Comparison of ENCODE assay signal across 30 cellular contexts in genomic region chr2:66095820-66096219, GRCh38.
A peak's percentile ranks its signal among the peaks of the same experiment; 100 is the strongest.
DNase-seq lines count a peak whose midpoint lies in the region; ATAC-seq, FAIRE-seq and TF ChIP-seq lines count a peak whose summit lies in the region.
"Had no signal": no experiment of that assay in that cellular context is flagged by ENCODE, and none has a peak within 500 bp of the region (broad histone marks: within the 10 kb centered on the region; RNA-seq: fewer than 3 reads in every experiment).

No MANE protein-coding gene starts in this region.

- ATAC-seq in HepG2 (peak; percentile 61; the same call in 2 of the 3 replicates), right lobe of liver (no peak), GM21367 (IDR thresholded peaks at IDR 0.05; ENCODE audit: unreplicated experiment) (no peak)
- ATAC-seq: CD8-positive, alpha-beta T cell; left colon; stimulated activated naive CD8-positive, alpha-beta T cell treated with anti-CD3 and anti-CD28 coated beads, Interleukin-15, amount 100 ng/mL, for 72 hours; T-cell had no signal

- H3K36me3 Mint-ChIP-seq in endothelial cell (ENCODE audit: low read depth, unreplicated experiment), result no peaks in the 10 kb centered on the region
- H3K36me3 Mint-ChIP-seq: activated naive CD8-positive, alpha-beta T cell; CD8-positive, alpha-beta T cell; immature natural killer cell; T-cell had no signal

- H3K4me3 Mint-ChIP-seq in endothelial cell (ENCODE audit: unreplicated experiment), result no peak overlapping the region
- H3K4me3 Mint-ChIP-seq: activated B cell treated with CpG ODN at 0.5 μM for 24 hours; activated naive CD8-positive, alpha-beta T cell; activated T-cell treated with anti-CD3 and anti-CD28 coated beads, Interleukin-2, amount 50 U/mL, for 24 hours; CD8-positive, alpha-beta T cell; immature natural killer cell; stimulated activated naive CD8-positive, alpha-beta T cell treated with anti-CD3 and anti-CD28 coated beads, Interleukin-15, amount 100 ng/mL, for 72 hours; T-cell had no signal

- no peak for TF ChIP-seq RAD21 in HepG2 (CRISPR knock-in tag; IDR thresholded peaks at IDR 0.05)

- no peaks in the 10 kb centered on the region for H3K9me2 ChIP-seq in GM23248 (ENCODE audit: insufficient read depth)

- peaks cover 2% of the 10 kb centered on the region for H3K27me3 Mint-ChIP-seq in endothelial cell (ENCODE audit: unreplicated experiment)
- H3K27me3 Mint-ChIP-seq: activated B cell treated with CpG ODN at 0.5 μM for 24 hours; activated naive CD8-positive, alpha-beta T cell; activated T-cell treated with anti-CD3 and anti-CD28 coated beads, Interleukin-2, amount 50 U/mL, for 24 hours; stimulated activated naive CD8-positive, alpha-beta T cell treated with anti-CD3 and anti-CD28 coated beads, Interleukin-15, amount 100 ng/mL, for 72 hours; T-cell had no signal

- CTCF ChIA-PET in HepG2 (lab: Yijun Ruan, JAX; ENCODE audit: low intra/inter-chr PET ratio, low total read pairs), result no interaction called here

- intact Hi-C loops in HepG2 (cut with micrococcal nuclease; ENCODE audit: unreplicated experiment), result no loop called here
- intact Hi-C loops in right lobe of liver (cut with DNase I), result no loop called here

- no peaks in the 10 kb centered on the region for H3K79me2 ChIP-seq in HepG2 (ENCODE audit: insufficient read depth, low read length)
- no peaks in the 10 kb centered on the region for H3K79me2 ChIP-seq in GM23248 (ENCODE audit: insufficient read depth)

- H3K27ac Mint-ChIP-seq in endothelial cell (ENCODE audit: unreplicated experiment), result no peak overlapping the region
- H3K27ac Mint-ChIP-seq: activated B cell treated with CpG ODN at 0.5 μM for 24 hours; activated naive CD8-positive, alpha-beta T cell; activated T-cell treated with anti-CD3 and anti-CD28 coated beads, Interleukin-2, amount 50 U/mL, for 24 hours; CD8-positive, alpha-beta T cell; immature natural killer cell; T-cell had no signal

- POLR2A ChIA-PET in HepG2 (lab: Yijun Ruan, JAX), result no interaction called here

- H4K20me1 ChIP-seq in HepG2 (ENCODE audit: insufficient read depth, low read length) (no peaks in the 10 kb centered on the region), GM23248 (ENCODE audit: insufficient read depth) (no peaks in the 10 kb centered on the region)

- no peaks in the 10 kb centered on the region for H3K4me1 ChIP-seq in HepG2 (ENCODE audit: insufficient read depth, low read length)
- H3K4me1 ChIP-seq in right lobe of liver, result no peaks in the 10 kb centered on the region
- no peaks in the 10 kb centered on the region for H3K4me1 ChIP-seq in GM23248 (ENCODE audit: insufficient read depth)
- H3K4me1 ChIP-seq: BE2C, heart right ventricle, sigmoid colon, SJSA1, uterus had no signal

- H3K4me3 ChIP-seq in HepG2 (replicated peaks in 1 of 3; ENCODE audit: insufficient read depth in 1 of 3, low read depth in 2 of 3, low read length in 3 of 3) (no peak overlapping the region), right lobe of liver (no peak overlapping the region), GM23248 (no peak overlapping the region)
- H3K4me3 ChIP-seq: heart right ventricle, sigmoid colon, SJSA1, uterus had no signal

- H3K4me2 ChIP-seq in HepG2 (ENCODE audit: low read depth, low read length) (no peak overlapping the region), GM23248 (ENCODE audit: unreplicated experiment) (no peak overlapping the region)

- H3K9me3 ChIP-seq in HepG2 (ENCODE audit: low read length) (no peaks in the 10 kb centered on the region), right lobe of liver (no peaks in the 10 kb centered on the region), GM23248 (ENCODE audit: low read depth) (no peaks in the 10 kb centered on the region)
- H3K9me3 ChIP-seq: BE2C, heart right ventricle, sigmoid colon, SJSA1, uterus had no signal

- no peak overlapping the region for H3K9ac ChIP-seq in HepG2 (ENCODE audit: insufficient read depth, low read depth, low read length)
- no peak overlapping the region for H3K9ac ChIP-seq in GM23248

- no peak for TF ChIP-seq EP300 in HepG2 (IDR thresholded peaks at IDR 0.05; ENCODE audit: low read depth in 2 of 2, low read length in 2 of 2)
- TF ChIP-seq EP300 in HepG2 (CRISPR knock-in tag; IDR thresholded peaks at IDR 0.05; ENCODE audit: borderline replicate concordance), result no peak

- H3K36me3 ChIP-seq in HepG2 (replicated peaks in 1 of 2; ENCODE audit: control insufficient read depth in 1 of 2, insufficient read depth in 2 of 2, low read length in 2 of 2) (no peaks in the 10 kb centered on the region), right lobe of liver (no peaks in the 10 kb centered on the region), GM23248 (ENCODE audit: low read depth) (no peaks in the 10 kb centered on the region)
- H3K36me3 ChIP-seq: BE2C, heart right ventricle, sigmoid colon, SJSA1, uterus had no signal

- in situ Hi-C loops in HepG2 (cut with HindIII; ENCODE audit: extremely low pct_ligation_motif_present, low pct_unique_long_range_greater_than_20kb), result no loop called here
- in situ Hi-C loops in GM23248 (cut with MboI), result no loop called here

- TF ChIP-seq POLR2A in HepG2 (IDR thresholded peaks at IDR 0.05; ENCODE audit: insufficient read depth in 1 of 2, low read depth in 2 of 2, low read length in 2 of 2), result no peak
- no peak for TF ChIP-seq POLR2A in right lobe of liver (IDR thresholded peaks at IDR 0.05)

- BruUV-seq in HepG2 (replicated peaks; lab: Mats Ljungman, UMichigan), result no TSS peak

- no peak overlapping the region for H3K27ac ChIP-seq in HepG2 (ENCODE audit: extremely low read length, insufficient read depth, low read length)
- no peak overlapping the region for H3K27ac ChIP-seq in right lobe of liver
- no peak overlapping the region for H3K27ac ChIP-seq in GM23248
- H3K27ac ChIP-seq: heart right ventricle, sigmoid colon, SJSA1, uterus had no signal

- no peak for TF ChIP-seq CTCF in HepG2 (CRISPR knock-in tag; IDR thresholded peaks at IDR 0.05)
- no peak for TF ChIP-seq CTCF in right lobe of liver (IDR thresholded peaks at IDR 0.05)
- peak; percentile 27 for TF ChIP-seq CTCF in endothelial cell (IDR thresholded peaks at IDR 0.05; ENCODE audit: unreplicated experiment)

- no peaks in the 10 kb centered on the region for H3K9me3 Mint-ChIP-seq in endothelial cell (ENCODE audit: unreplicated experiment)

- no peaks in the 10 kb centered on the region for H3F3A ChIP-seq in GM23248 (ENCODE audit: insufficient read depth)

- H2AFZ ChIP-seq in HepG2 (ENCODE audit: low read length) (no peak overlapping the region), GM23248 (no peak overlapping the region)

- no peak for FAIRE-seq in HepG2 (lab: Jason Lieb, UNC)
- FAIRE-seq: GM12892 had no signal

- 7% methylated on average over 4 of the region's 4 CpGs for WGBS in HepG2 (ENCODE audit: low lambda C conversion rate)
- WGBS in right lobe of liver (ENCODE audit: insufficient coverage, low coverage, low lambda C conversion rate, missing lambda C conversion rate), result 54% methylated on average over 3 of the region's 4 CpGs
- 26 to 34% methylated on average over 3 to 4 of the region's 4 CpGs for WGBS in GM23248 (ENCODE audit: low coverage in 1 of 2, low lambda C conversion rate in 2 of 2, missing lambda C conversion rate in 2 of 2), 2 experiments

- DNase-seq in HepG2 (ENCODE audit: low spot score), result no peak
- DNase-seq in right lobe of liver, result no peak
- no peak for DNase-seq in endothelial cell (ENCODE audit: low spot score)
- DNase-seq in left kidney (ENCODE audit: low read depth, low spot score), result peak; percentile 49
- no peak for DNase-seq in GM23248
- no peak for DNase-seq in globus pallidus (ENCODE audit: low spot score)
- DNase-seq: activated B cell treated with CpG ODN at 0.5 μM for 24 hours; activated CD4-positive, alpha-beta T cell treated with anti-CD3 and anti-CD28 coated beads, Interleukin-2, amount 50 U/mL, for 1 hour; activated effector memory CD4-positive, alpha-beta T cell treated with anti-CD3 and anti-CD28 coated beads, Interleukin-2, amount 50 U/mL, for 16 hours; activated T-cell treated with anti-CD3 and anti-CD28 coated beads, Interleukin-2, amount 50 U/mL, for 24 hours; BE2C; CD8-positive, alpha-beta T cell; effector CD8-positive, alpha-beta T cell; heart right ventricle; immature natural killer cell; left colon; mesenchymal stem cell; NCI-H146; NCI-H2107; NCI-H446 treated with DMSO at 0.1 percent for 48 hours; sigmoid colon; stimulated activated CD4-positive, alpha-beta T cell treated with anti-CD3 and anti-CD28 coated beads, Interleukin-12 subunit alpha, Interleukin-12 subunit beta, amount 100 ng/mL, for 4 hours; stimulated activated CD4-positive, alpha-beta T cell treated with anti-CD3 and anti-CD28 coated beads, Interleukin-2, amount 100 ng/mL, for 48 hours; stimulated activated naive CD8-positive, alpha-beta T cell treated with anti-CD3 and anti-CD28 coated beads, Interleukin-15, amount 100 ng/mL, for 72 hours; T-cell; uterus had no signal

- no peaks in the 10 kb centered on the region for H3K4me1 Mint-ChIP-seq in endothelial cell (ENCODE audit: unreplicated experiment)
- H3K4me1 Mint-ChIP-seq: activated B cell treated with CpG ODN at 0.5 μM for 24 hours; immature natural killer cell; stimulated activated naive CD8-positive, alpha-beta T cell treated with anti-CD3 and anti-CD28 coated beads, Interleukin-15, amount 100 ng/mL, for 72 hours; T-cell had no signal

- H3K27me3 ChIP-seq in HepG2 (ENCODE audit: control insufficient read depth in 1 of 2, insufficient read depth in 2 of 2, low read length in 2 of 2) (no peaks in the 10 kb centered on the region), right lobe of liver (no peaks in the 10 kb centered on the region), GM23248 (replicated peaks; ENCODE audit: insufficient read depth) (no peaks in the 10 kb centered on the region)
- H3K27me3 ChIP-seq: BE2C, heart right ventricle, sigmoid colon, SJSA1, uterus had no signal

TF ChIP-seq in HepG2, 621 proteins besides CTCF, POLR2A, EP300 and RAD21 (continues in another document):
- TF ChIP-seq TBP (CRISPR knock-in tag; IDR thresholded peaks at IDR 0.05) (no peak), RBM39 (IDR thresholded peaks at IDR 0.05; ENCODE audit: low read depth, low read length, poor library complexity, severe bottlenecking) (no peak), KDM6A (CRISPR knock-in tag; IDR thresholded peaks at IDR 0.05; ENCODE audit: low read depth) (no peak), MTF2 (CRISPR knock-in tag; IDR thresholded peaks at IDR 0.05; ENCODE audit: borderline replicate concordance) (no peak), ZC3H4 (CRISPR knock-in tag; IDR thresholded peaks at IDR 0.05; ENCODE audit: borderline replicate concordance) (no peak), SMYD3 (CRISPR knock-in tag; IDR thresholded peaks at IDR 0.05) (no peak), CAMTA2 (CRISPR knock-in tag; IDR thresholded peaks at IDR 0.05; ENCODE audit: borderline replicate concordance) (no peak)
